17 cellular contexts compared by ENCODE assay signal in the genomic region with DNA sequence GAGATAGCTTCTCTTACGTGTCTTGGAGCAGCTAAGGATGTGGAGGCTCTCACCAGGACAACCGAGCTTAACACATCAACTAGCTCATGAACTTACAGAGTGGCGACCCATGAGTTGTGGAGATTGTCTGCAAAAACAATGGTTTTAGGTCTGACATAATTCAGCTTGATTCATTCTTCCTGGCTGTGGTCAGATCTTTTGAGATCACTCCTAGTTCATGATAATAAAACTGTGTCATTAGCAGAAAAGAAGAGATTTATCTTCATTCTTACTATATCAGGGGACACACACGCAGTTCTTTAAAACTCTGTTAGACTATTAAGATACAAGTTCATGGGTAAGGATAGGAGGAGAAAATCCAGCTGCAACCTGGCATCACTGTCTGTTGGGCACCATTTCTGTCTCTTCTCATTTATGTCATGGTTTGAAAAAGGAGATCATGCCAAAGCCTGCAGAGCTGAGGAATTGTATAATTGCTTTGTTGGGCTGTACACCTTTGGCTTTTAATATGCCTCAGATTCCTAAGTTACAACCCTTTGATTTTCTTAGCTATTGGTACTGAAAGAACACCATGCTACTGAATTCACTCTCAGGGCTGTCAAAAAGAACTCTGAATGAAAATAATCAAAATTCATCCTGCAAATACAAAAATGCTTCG.
DNase-seq lines count a peak whose midpoint lies in the region; ATAC-seq, FAIRE-seq and TF ChIP-seq lines count a peak whose summit lies in the region.
"Had no signal": no experiment of that assay in that cellular context is flagged by ENCODE, and none has a peak within 500 bp of the region (broad histone marks: within the 10 kb centered on the region; RNA-seq: fewer than 3 reads in every experiment).

No MANE protein-coding gene starts in this region.

- H3K9ac ChIP-seq in BLaER1 treated with 17β-estradiol and CSF1 and Interleukin-3, amounts not matched to agents 10 nM and 100 nM = no peak overlapping the region
- H3K9ac ChIP-seq: parathyroid adenoma had no signal

- H3K27ac ChIP-seq in BLaER1 treated with 17β-estradiol and CSF1 and Interleukin-3, amounts not matched to agents 10 nM and 100 nM = peak overlapping the region in 7 of 11 experiments; percentile 1 to 62 (median 45); a peak in 10 of 22 replicates
- peak overlapping the region; percentile 87 for H3K27ac ChIP-seq in RWPE2 (ENCODE audit: poor library complexity, severe bottlenecking)
- H3K27ac ChIP-seq: parathyroid adenoma had no signal

- no peaks in the 10 kb centered on the region for H3K27me3 ChIP-seq in BLaER1 treated with 17β-estradiol and CSF1 and Interleukin-3, amounts not matched to agents 10 nM and 100 nM
- no peaks in the 10 kb centered on the region for H3K27me3 ChIP-seq in RWPE2 (ENCODE audit: insufficient read depth, poor library complexity, severe bottlenecking)

- peaks cover 81 to 90% (median 85%) of the 10 kb centered on the region in 10 experiments for H3K4me1 ChIP-seq in BLaER1 treated with 17β-estradiol and CSF1 and Interleukin-3, amounts not matched to agents 10 nM and 100 nM
- peaks cover 29% of the 10 kb centered on the region for H3K4me1 ChIP-seq in RWPE2 (ENCODE audit: insufficient read depth, poor library complexity, severe bottlenecking)

- H4K20me1 ChIP-seq in BLaER1 treated with 17β-estradiol and CSF1 and Interleukin-3, amounts not matched to agents 10 nM and 100 nM = no peaks in the 10 kb centered on the region

- intact Hi-C loops in sciatic nerve (cut with DNase I) = no loop called here

- DNase-seq in RWPE2 (ENCODE audit: low spot score) = no peak
- DNase-seq in fibroblast of mammary gland (ENCODE audit: low read depth) = peak; percentile 98
- no peak for DNase-seq in sciatic nerve (ENCODE audit: low spot score)
- DNase-seq in D721Med (ENCODE audit: insufficient read length, low spot score) = no peak
- DNase-seq in T-helper 9 cell = no peak
- DNase-seq: activated T-cell treated with anti-CD3 and anti-CD28 coated beads, Interleukin-2, amount 50 U/mL, for 24 hours; anterior cingulate cortex; CD4-positive, CD25-positive, alpha-beta regulatory T cell; erythroblast; H7; Kasumi-1; kidney had no signal

- H3K36me3 ChIP-seq in BLaER1 treated with 17β-estradiol and CSF1 and Interleukin-3, amounts not matched to agents 10 nM and 100 nM = no peaks in the 10 kb centered on the region
- H3K36me3 ChIP-seq in RWPE2 (ENCODE audit: low read depth) = no peaks in the 10 kb centered on the region

- peaks cover 0 to 9% (median 0%) of the 10 kb centered on the region in 11 experiments; a peak in 2 of 22 replicates for H3K9me3 ChIP-seq in BLaER1 treated with 17β-estradiol and CSF1 and Interleukin-3, amounts not matched to agents 10 nM and 100 nM (replicated peaks in 1 of 11)
- H3K9me3 ChIP-seq in RWPE2 (ENCODE audit: severe bottlenecking) = no peaks in the 10 kb centered on the region

- peak overlapping the region; percentile 65 to 96 (median 91) for H3K4me2 ChIP-seq in BLaER1 treated with 17β-estradiol and CSF1 and Interleukin-3, amounts not matched to agents 10 nM and 100 nM

- no peak for FAIRE-seq in D721Med (lab: Jason Lieb, UNC)
- FAIRE-seq: kidney had no signal

- TF ChIP-seq CTCF in RWPE2 (IDR thresholded peaks at IDR 0.05; ENCODE audit: poor library complexity, severe bottlenecking) (no peak), fibroblast of mammary gland (conservative IDR thresholded peaks at IDR 0.05; ENCODE audit: control insufficient read depth, insufficient read depth, low read depth, low read length) (no peak), D721Med (IDR thresholded peaks at IDR 0.05; ENCODE audit: insufficient read depth, missing control alignments) (no peak)

- ATAC-seq in RWPE2 (ENCODE audit: low read depth) (no peak), sciatic nerve (peak; percentile 28), GM18868 (IDR thresholded peaks at IDR 0.05; ENCODE audit: unreplicated experiment) (no peak), GM21515 (IDR thresholded peaks at IDR 0.05; ENCODE audit: unreplicated experiment) (no peak)
- ATAC-seq: WTC11 had no signal

- H3K4me3 ChIP-seq in BLaER1 treated with 17β-estradiol and CSF1 and Interleukin-3, amounts not matched to agents 10 nM and 100 nM = no peak overlapping the region
- H3K4me3 ChIP-seq in RWPE2 (ENCODE audit: severe bottlenecking) = no peak overlapping the region
- no peak overlapping the region for H3K4me3 ChIP-seq in fibroblast of mammary gland (ENCODE audit: control insufficient read depth, low read depth, low read length)
